In genomic region chr12:132074216-132074615, GRCh38 we compare ENCODE assay signal across 21 cellular contexts.
A peak's percentile ranks its signal among the peaks of the same experiment; 100 is the strongest.
DNase-seq lines count a peak whose midpoint lies in the region; ATAC-seq and TF ChIP-seq lines count a peak whose summit lies in the region.
"Had no signal": no experiment of that assay in that cellular context is flagged by ENCODE, and none has a peak within 500 bp of the region (broad histone marks: within the 10 kb centered on the region; RNA-seq: fewer than 3 reads in every experiment).

No MANE protein-coding gene starts in this region.

- intact Hi-C loops in Right ventricle myocardium superior (cut with DNase I) (no loop called here), esophagus squamous epithelium (cut with DNase I) (no loop called here)

- H3K36me3 ChIP-seq in GM23338 (ENCODE audit: insufficient read depth) (peaks cover 30% of the 10 kb centered on the region), esophagus squamous epithelium (peaks cover 6 to 98% (median 24%) of the 10 kb centered on the region in 3 donors)

- H3K36me3 Mint-ChIP-seq in T-helper 1 cell treated with Interleukin-12 subunit alpha and Interleukin-12 subunit beta and Interleukin-4 antibody, amounts not matched to agents 30 μg/mL and 1 μg/mL, for 36 hours (ENCODE audit: low read depth), result peaks cover 29% of the 10 kb centered on the region
- H3K36me3 Mint-ChIP-seq in GM23338 (ENCODE audit: low read depth), result peaks cover 63% of the 10 kb centered on the region
- peaks cover 37% of the 10 kb centered on the region for H3K36me3 Mint-ChIP-seq in central memory CD8-positive, alpha-beta T cell (ENCODE audit: insufficient read depth)
- peaks cover 92% of the 10 kb centered on the region for H3K36me3 Mint-ChIP-seq in stimulated activated effector memory CD8-positive, alpha-beta T cell treated with anti-CD3 and anti-CD28 coated beads, Interleukin-12 subunit alpha, Interleukin-12 subunit beta, amount 100 ng/mL, for 72 hours

- H2AFZ ChIP-seq in GM23338, result no peak overlapping the region

- no peak overlapping the region for H3K4me3 Mint-ChIP-seq in T-helper 1 cell treated with Interleukin-12 subunit alpha and Interleukin-12 subunit beta and Interleukin-4 antibody, amounts not matched to agents 30 μg/mL and 1 μg/mL, for 36 hours
- H3K4me3 Mint-ChIP-seq in GM23338, result no peak overlapping the region
- H3K4me3 Mint-ChIP-seq in central memory CD8-positive, alpha-beta T cell, result no peak overlapping the region
- no peak overlapping the region for H3K4me3 Mint-ChIP-seq in stimulated activated effector memory CD8-positive, alpha-beta T cell treated with anti-CD3 and anti-CD28 coated beads, Interleukin-12 subunit alpha, Interleukin-12 subunit beta, amount 100 ng/mL, for 72 hours
- H3K4me3 Mint-ChIP-seq: CD4-positive, alpha-beta T cell had no signal

- H3K27me3 ChIP-seq in GM23338 (ENCODE audit: insufficient read depth) (no peaks in the 10 kb centered on the region), esophagus squamous epithelium (no peaks in the 10 kb centered on the region)
- H3K27me3 ChIP-seq: BE2C had no signal

- no peaks in the 10 kb centered on the region for H3K9me3 Mint-ChIP-seq in T-helper 1 cell treated with Interleukin-12 subunit alpha and Interleukin-12 subunit beta and Interleukin-4 antibody, amounts not matched to agents 30 μg/mL and 1 μg/mL, for 36 hours
- H3K9me3 Mint-ChIP-seq in GM23338, result no peaks in the 10 kb centered on the region
- no peaks in the 10 kb centered on the region for H3K9me3 Mint-ChIP-seq in central memory CD8-positive, alpha-beta T cell
- H3K9me3 Mint-ChIP-seq in stimulated activated effector memory CD8-positive, alpha-beta T cell treated with anti-CD3 and anti-CD28 coated beads, Interleukin-12 subunit alpha, Interleukin-12 subunit beta, amount 100 ng/mL, for 72 hours, result no peaks in the 10 kb centered on the region
- H3K9me3 Mint-ChIP-seq: CD4-positive, alpha-beta T cell had no signal

- H3K4me1 ChIP-seq in GM23338 (ENCODE audit: insufficient read depth) (no peaks in the 10 kb centered on the region), esophagus squamous epithelium (no peaks in the 10 kb centered on the region)
- H3K4me1 ChIP-seq: BE2C had no signal

- H4K20me1 ChIP-seq in GM23338 (replicated peaks; ENCODE audit: insufficient read depth), result no peaks in the 10 kb centered on the region

- peak overlapping the region; percentile 63; the same call in 1 of the 2 replicates for H3K27ac ChIP-seq in GM23338 (ENCODE audit: low read depth)
- H3K27ac ChIP-seq in esophagus squamous epithelium, result no peak overlapping the region
- H3K27ac ChIP-seq: 22Rv1 had no signal

- 85 to 87% methylated on average over 14 of the region's 14 CpGs for WGBS in esophagus squamous epithelium, 2 donors

- TF ChIP-seq CTCF in GM23338 (conservative IDR thresholded peaks at IDR 0.05; ENCODE audit: low read depth in 2 of 2), result no peak
- TF ChIP-seq CTCF in esophagus squamous epithelium (IDR thresholded peaks at IDR 0.05), result no peak

- no peaks in the 10 kb centered on the region for H3K27me3 Mint-ChIP-seq in T-helper 1 cell treated with Interleukin-12 subunit alpha and Interleukin-12 subunit beta and Interleukin-4 antibody, amounts not matched to agents 30 μg/mL and 1 μg/mL, for 36 hours (ENCODE audit: low read depth)
- H3K27me3 Mint-ChIP-seq in GM23338 (ENCODE audit: insufficient read depth, low read depth, poor library complexity), result peaks cover 1% of the 10 kb centered on the region
- H3K27me3 Mint-ChIP-seq in central memory CD8-positive, alpha-beta T cell, result no peaks in the 10 kb centered on the region
- H3K27me3 Mint-ChIP-seq: CD4-positive, alpha-beta T cell had no signal

- no peaks in the 10 kb centered on the region for H3K4me1 Mint-ChIP-seq in T-helper 1 cell treated with Interleukin-12 subunit alpha and Interleukin-12 subunit beta and Interleukin-4 antibody, amounts not matched to agents 30 μg/mL and 1 μg/mL, for 36 hours (ENCODE audit: low read depth)
- no peaks in the 10 kb centered on the region; the same call in 2 of the 3 replicates for H3K4me1 Mint-ChIP-seq in GM23338
- H3K4me1 Mint-ChIP-seq in central memory CD8-positive, alpha-beta T cell, result peaks cover 5% of the 10 kb centered on the region
- H3K4me1 Mint-ChIP-seq in stimulated activated effector memory CD8-positive, alpha-beta T cell treated with anti-CD3 and anti-CD28 coated beads, Interleukin-12 subunit alpha, Interleukin-12 subunit beta, amount 100 ng/mL, for 72 hours, result peaks cover 5% of the 10 kb centered on the region

- no peak overlapping the region for H3K4me2 ChIP-seq in GM23338

- H3F3A ChIP-seq in GM23338 (replicated peaks; ENCODE audit: low read depth), result 0 out of 2 replicates have a peak, but pooled peaks cover 14% of the 10 kb centered on the region

- no peaks in the 10 kb centered on the region for H3K9me3 ChIP-seq in esophagus squamous epithelium
- H3K9me3 ChIP-seq: BE2C had no signal

- no peaks in the 10 kb centered on the region for H3K9me2 ChIP-seq in GM23338 (ENCODE audit: insufficient read depth)

- ATAC-seq in GM23338 (no peak), Right ventricle myocardium superior (ENCODE audit: poor library complexity) (no peak)
- no peak for ATAC-seq in central memory CD8-positive, alpha-beta T cell (replicated peaks; ENCODE audit: extremely low read depth, poor library complexity, severe bottlenecking)
- no peak for ATAC-seq in stimulated activated effector memory CD8-positive, alpha-beta T cell treated with anti-CD3 and anti-CD28 coated beads, Interleukin-12 subunit alpha, Interleukin-12 subunit beta, amount 100 ng/mL, for 72 hours

- DNase-seq in T-helper 1 cell (no peak), GM23338 (ENCODE audit: low spot score) (no peak), Right ventricle myocardium superior (no peak), DMS53 (lab: John Stamatoyannopoulos, UW) (no peak), esophagus squamous epithelium (lab: John Stamatoyannopoulos, UW) (no peak)
- no peak for DNase-seq in central memory CD8-positive, alpha-beta T cell (ENCODE audit: low spot score in 2 of 2)
- no peak for DNase-seq in stimulated activated effector memory CD8-positive, alpha-beta T cell treated with anti-CD3 and anti-CD28 coated beads, Interleukin-12 subunit alpha, Interleukin-12 subunit beta, amount 100 ng/mL, for 72 hours (ENCODE audit: low spot score in 2 of 2)
- DNase-seq: BE2C; CD4-positive, alpha-beta T cell; DMS79; GOT3; KBM-7; MV-4-11; NCI-H1417; NCI-H1930; NCI-H446; NCI-H69; NK-92 treated with Interleukin-12 subunit alpha and Interleukin-12 subunit beta, amount 100 ng/mL, for 24 hours; OCI-M1 had no signal

- H3K79me2 ChIP-seq in GM23338 (replicated peaks; ENCODE audit: insufficient read depth), result no peaks in the 10 kb centered on the region

- H3K4me3 ChIP-seq in GM23338, result no peak overlapping the region
- H3K4me3 ChIP-seq in esophagus squamous epithelium, result no peak overlapping the region

- H3K27ac Mint-ChIP-seq in T-helper 1 cell treated with Interleukin-12 subunit alpha and Interleukin-12 subunit beta and Interleukin-4 antibody, amounts not matched to agents 30 μg/mL and 1 μg/mL, for 36 hours, result peak overlapping the region; percentile 5
- H3K27ac Mint-ChIP-seq in GM23338, result peak overlapping the region; percentile 11; the same call in 1 of the 2 replicates
- H3K27ac Mint-ChIP-seq in central memory CD8-positive, alpha-beta T cell (ENCODE audit: low read depth), result peak overlapping the region; percentile 41
- peak overlapping the region; percentile 32 for H3K27ac Mint-ChIP-seq in stimulated activated effector memory CD8-positive, alpha-beta T cell treated with anti-CD3 and anti-CD28 coated beads, Interleukin-12 subunit alpha, Interleukin-12 subunit beta, amount 100 ng/mL, for 72 hours
- H3K27ac Mint-ChIP-seq: CD4-positive, alpha-beta T cell had no signal

- no peak for TF ChIP-seq POLR2A in esophagus squamous epithelium (IDR thresholded peaks at IDR 0.05)

TF ChIP-seq in GM23338, 12 proteins besides CTCF, POLR2A, EP300 and RAD21 (continues in another document):
- TF ChIP-seq POLR2AphosphoS5 (IDR thresholded peaks at IDR 0.05; ENCODE audit: low read depth) (no peak), EZH2phosphoT487 (IDR thresholded peaks at IDR 0.05; ENCODE audit: unreplicated experiment) (no peak), NANOG (IDR thresholded peaks at IDR 0.05; ENCODE audit: borderline replicate concordance) (no peak), ZNF114 (CRISPR knock-in tag; IDR thresholded peaks at IDR 0.05) (no peak), CREB1 (CRISPR knock-in tag; IDR thresholded peaks at IDR 0.05; ENCODE audit: low read depth) (no peak), ZNF331 (CRISPR knock-in tag; IDR thresholded peaks at IDR 0.05; ENCODE audit: low read depth) (no peak), STAT1 (IDR thresholded peaks at IDR 0.05; ENCODE audit: unreplicated experiment) (no peak)
- TF ChIP-seq, protein P1, sequence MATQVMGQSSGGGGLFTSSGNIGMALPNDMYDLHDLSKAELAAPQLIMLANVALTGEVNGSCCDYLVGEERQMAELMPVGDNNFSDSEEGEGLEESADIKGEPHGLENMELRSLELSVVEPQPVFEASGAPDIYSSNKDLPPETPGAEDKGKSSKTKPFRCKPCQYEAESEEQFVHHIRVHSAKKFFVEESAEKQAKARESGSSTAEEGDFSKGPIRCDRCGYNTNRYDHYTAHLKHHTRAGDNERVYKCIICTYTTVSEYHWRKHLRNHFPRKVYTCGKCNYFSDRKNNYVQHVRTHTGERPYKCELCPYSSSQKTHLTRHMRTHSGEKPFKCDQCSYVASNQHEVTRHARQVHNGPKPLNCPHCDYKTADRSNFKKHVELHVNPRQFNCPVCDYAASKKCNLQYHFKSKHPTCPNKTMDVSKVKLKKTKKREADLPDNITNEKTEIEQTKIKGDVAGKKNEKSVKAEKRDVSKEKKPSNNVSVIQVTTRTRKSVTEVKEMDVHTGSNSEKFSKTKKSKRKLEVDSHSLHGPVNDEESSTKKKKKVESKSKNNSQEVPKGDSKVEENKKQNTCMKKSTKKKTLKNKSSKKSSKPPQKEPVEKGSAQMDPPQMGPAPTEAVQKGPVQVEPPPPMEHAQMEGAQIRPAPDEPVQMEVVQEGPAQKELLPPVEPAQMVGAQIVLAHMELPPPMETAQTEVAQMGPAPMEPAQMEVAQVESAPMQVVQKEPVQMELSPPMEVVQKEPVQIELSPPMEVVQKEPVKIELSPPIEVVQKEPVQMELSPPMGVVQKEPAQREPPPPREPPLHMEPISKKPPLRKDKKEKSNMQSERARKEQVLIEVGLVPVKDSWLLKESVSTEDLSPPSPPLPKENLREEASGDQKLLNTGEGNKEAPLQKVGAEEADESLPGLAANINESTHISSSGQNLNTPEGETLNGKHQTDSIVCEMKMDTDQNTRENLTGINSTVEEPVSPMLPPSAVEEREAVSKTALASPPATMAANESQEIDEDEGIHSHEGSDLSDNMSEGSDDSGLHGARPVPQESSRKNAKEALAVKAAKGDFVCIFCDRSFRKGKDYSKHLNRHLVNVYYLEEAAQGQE (IDR thresholded peaks at IDR 0.05; ENCODE audit: unreplicated experiment), result no peak
